1 cellular context compared by ENCODE assay signal in the genomic region with DNA sequence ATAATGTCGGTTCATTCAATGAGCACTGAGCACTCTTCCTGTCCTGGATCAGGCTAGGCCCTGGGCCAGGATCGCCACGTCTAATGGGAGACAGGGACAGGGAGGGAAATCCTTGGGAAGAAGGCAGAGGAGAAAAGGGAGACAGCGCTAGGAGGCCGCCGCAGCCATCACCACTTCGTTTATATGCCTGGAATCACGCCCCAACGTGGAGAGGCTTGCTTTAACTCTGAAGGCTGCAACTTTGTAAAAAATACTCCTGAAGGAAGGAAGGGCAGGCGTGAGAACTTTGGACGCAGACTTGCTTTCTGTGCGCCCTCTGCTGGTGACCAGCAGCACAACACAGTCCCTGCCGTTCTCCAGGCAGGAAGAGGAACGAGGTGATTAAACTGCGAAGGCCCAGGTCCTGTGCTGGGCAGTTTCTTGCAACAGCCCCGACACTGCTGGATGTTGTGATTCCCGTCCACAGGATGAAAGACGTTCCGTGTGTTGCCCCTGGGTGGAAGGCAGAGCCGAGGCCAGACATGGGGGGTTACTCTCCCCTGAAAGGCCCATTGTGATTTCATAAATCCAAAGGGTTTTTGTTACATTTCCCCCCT.
TF ChIP-seq lines count a peak whose summit lies in the region.

No MANE protein-coding gene starts in this region.

TF ChIP-seq in K562, 482 proteins besides CTCF, POLR2A, EP300 and RAD21 (continued from another document):
- TF ChIP-seq, protein P1, sequence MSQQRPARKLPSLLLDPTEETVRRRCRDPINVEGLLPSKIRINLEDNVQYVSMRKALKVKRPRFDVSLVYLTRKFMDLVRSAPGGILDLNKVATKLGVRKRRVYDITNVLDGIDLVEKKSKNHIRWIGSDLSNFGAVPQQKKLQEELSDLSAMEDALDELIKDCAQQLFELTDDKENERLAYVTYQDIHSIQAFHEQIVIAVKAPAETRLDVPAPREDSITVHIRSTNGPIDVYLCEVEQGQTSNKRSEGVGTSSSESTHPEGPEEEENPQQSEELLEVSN (IDR thresholded peaks at IDR 0.05; ENCODE audit: borderline replicate concordance in 1 of 2, extremely low read depth in 1 of 2, insufficient read depth in 1 of 2, insufficient read length in 1 of 2, low read depth in 1 of 2, low read length in 1 of 2, poor library complexity in 1 of 2, severe bottlenecking in 1 of 2), result peak in 1 of 2 experiments; percentile 64
